Comparison of ENCODE assay signal across 8 cellular contexts in genomic region chr3:187150599-187150998, GRCh38. TPM values are rescaled to one million over a fixed set of nuclear protein-coding genes. Genes with fewer than 3 reads are reported as not detected.
DNase-seq lines count a peak whose midpoint lies in the region; ATAC-seq, FAIRE-seq and TF ChIP-seq lines count a peak whose summit lies in the region.

No MANE protein-coding gene starts in this region.

- H4K20me1 ChIP-seq in PC-3 (ENCODE audit: low read length) (no peaks in the 10 kb centered on the region), smooth muscle cell (ENCODE audit: low read depth) (no peaks in the 10 kb centered on the region)

- no peak overlapping the region for H3K4me2 ChIP-seq in PC-3 (ENCODE audit: low read length)
- H3K4me2 ChIP-seq in smooth muscle cell, result no peak overlapping the region

- H3K9me3 ChIP-seq in PC-3 (ENCODE audit: low read length), result 0 out of 2 replicates have a peak, but pooled peaks cover 1% of the 10 kb centered on the region
- no peaks in the 10 kb centered on the region for H3K9me3 ChIP-seq in smooth muscle cell (replicated peaks; ENCODE audit: low read depth)

- H3K79me2 ChIP-seq in PC-3 (ENCODE audit: low read length) (no peaks in the 10 kb centered on the region), smooth muscle cell (ENCODE audit: low read depth) (no peaks in the 10 kb centered on the region)

- no peak for FAIRE-seq in urothelium cell line (lab: Jason Lieb, UNC)

- H3K4me3 ChIP-seq in GM12865 (ENCODE audit: low read depth, low read length), result no peak overlapping the region
- H3K4me3 ChIP-seq in PC-3 (ENCODE audit: low read length), result no peak overlapping the region
- H3K4me3 ChIP-seq in smooth muscle cell, result no peak overlapping the region

- H3K9ac ChIP-seq in PC-3 (ENCODE audit: low read length), result no peak overlapping the region
- no peak overlapping the region for H3K9ac ChIP-seq in smooth muscle cell (ENCODE audit: low read depth)

- no peaks in the 10 kb centered on the region for H3K9me2 ChIP-seq in PC-3 (replicated peaks; ENCODE audit: low read length)

- no peak overlapping the region for H2AFZ ChIP-seq in PC-3 (ENCODE audit: low read length)
- no peak overlapping the region for H2AFZ ChIP-seq in smooth muscle cell (ENCODE audit: low read depth)

- CTCF ChIA-PET in PC-3 (lab: Charles Lee), result interaction anchor here (0.7 to 1.0 kb wide), 2 partner anchors 15 to 37 kb away, joined by 3 to 4 read pairs; no protein-coding TSS in a partner anchor

- intact Hi-C loops in PC-3 (cut with micrococcal nuclease), result no loop called here

- DNase-seq in GM12865 (ENCODE audit: low read depth) (peak; percentile 58), PC-3 (peak; percentile 24), smooth muscle cell (lab: John Stamatoyannopoulos, UW; ENCODE audit: unreplicated experiment) (no peak), amygdala (lab: John Stamatoyannopoulos, UW) (no peak), urothelium cell line (ENCODE audit: low spot score) (no peak), kidney glomerular epithelial cell (lab: John Stamatoyannopoulos, UW) (no peak), A172 (ENCODE audit: low spot score) (no peak)
- DNase-seq in activated effector memory CD4-positive, alpha-beta T cell treated with anti-CD3 and anti-CD28 coated beads, Interleukin-2, amount 50 U/mL, for 16 hours, result peak; percentile 89

- no peak for ATAC-seq in PC-3

- no peaks in the 10 kb centered on the region for H3K4me1 ChIP-seq in PC-3 (ENCODE audit: insufficient read depth, low read length)
- H3K4me1 ChIP-seq in smooth muscle cell (ENCODE audit: low read depth), result no peaks in the 10 kb centered on the region

- POLR2A ChIA-PET in PC-3 (lab: Charles Lee; ENCODE audit: unreplicated experiment), result no interaction called here

- no peak overlapping the region for H3K27ac ChIP-seq in PC-3 (ENCODE audit: low read length)
- H3K27ac ChIP-seq in smooth muscle cell (ENCODE audit: low read depth), result no peak overlapping the region

- no peaks in the 10 kb centered on the region for H3F3A ChIP-seq in PC-3 (ENCODE audit: low read length, unreplicated experiment)
- no peaks in the 10 kb centered on the region for H3F3A ChIP-seq in smooth muscle cell (ENCODE audit: low read depth)

- no TSS peak for BruUV-seq in PC-3 (replicated peaks; lab: Mats Ljungman, UMichigan)

- H3K27me3 ChIP-seq in PC-3 (ENCODE audit: low read length), result no peaks in the 10 kb centered on the region
- no peaks in the 10 kb centered on the region for H3K27me3 ChIP-seq in smooth muscle cell (ENCODE audit: low read depth)

- H3K36me3 ChIP-seq in PC-3 (ENCODE audit: low read depth, low read length), result no peaks in the 10 kb centered on the region
- H3K36me3 ChIP-seq in smooth muscle cell (ENCODE audit: low read depth), result no peaks in the 10 kb centered on the region

- peak; percentile 57 for TF ChIP-seq CTCF in GM12865 (IDR thresholded peaks at IDR 0.05; ENCODE audit: insufficient read depth, low read depth, low read length, missing control alignments)
- peak; percentile 51; the same call in 1 of the 2 replicates for TF ChIP-seq CTCF in PC-3 (conservative IDR thresholded peaks at IDR 0.05; ENCODE audit: low read depth, low read length)
- peak; percentile 5 for TF ChIP-seq CTCF in smooth muscle cell (IDR thresholded peaks at IDR 0.05; ENCODE audit: borderline replicate concordance, insufficient read depth, poor library complexity, severe bottlenecking)

- 89% methylated on average over 2 of the region's 2 CpGs for WGBS in smooth muscle cell (ENCODE audit: low lambda C conversion rate)

RNA-seq across cellular contexts. Expression of gene RPL39L, which starts 11.3 kb away (rescaled TPM):
- total RNA-seq in PC-3 (2014; rRNA removed) (155 and 175 TPM in 2 replicates), smooth muscle cell (31.6 and 44.2 TPM in 2 replicates)
- 35.1 and 40.3 TPM in 2 replicates for polyA plus RNA-seq in smooth muscle cell
- total RNA-seq in A172 (2014; rRNA removed; shearing (Covaris generic)), result 154 and 237 TPM in 2 replicates

RNA-seq across cellular contexts. Expression of gene RTP1, which starts 46.7 kb away (rescaled TPM):
- total RNA-seq in PC-3 (2014; rRNA removed) (not detected in 2 replicates), smooth muscle cell (not detected in 2 replicates)
- polyA plus RNA-seq in smooth muscle cell, result not detected in 2 replicates
- total RNA-seq in A172 (2014; rRNA removed; shearing (Covaris generic)), result not detected in 2 replicates

Comparison
In these comparisons a context has a peak if more than half of its experiments do, and no peak if none do; other contexts are left out.
1. DNase-seq: peak in GM12865 (single experiment), PC-3 (single experiment) and activated effector memory CD4-positive, alpha-beta T cell treated with anti-CD3 and anti-CD28 coated beads, Interleukin-2, amount 50 U/mL, for 16 hours (single experiment); none in smooth muscle cell (single experiment), amygdala (0 of 56), urothelium cell line (single experiment), kidney glomerular epithelial cell (single experiment) and A172 (single experiment).
2. CTCF ChIP-seq: peak in every context shown above with its lines; median percentile 57 in GM12865; 51 in PC-3; 5 in smooth muscle cell.